Comparison of ENCODE assay signal across 8 cellular contexts in the genomic region with DNA sequence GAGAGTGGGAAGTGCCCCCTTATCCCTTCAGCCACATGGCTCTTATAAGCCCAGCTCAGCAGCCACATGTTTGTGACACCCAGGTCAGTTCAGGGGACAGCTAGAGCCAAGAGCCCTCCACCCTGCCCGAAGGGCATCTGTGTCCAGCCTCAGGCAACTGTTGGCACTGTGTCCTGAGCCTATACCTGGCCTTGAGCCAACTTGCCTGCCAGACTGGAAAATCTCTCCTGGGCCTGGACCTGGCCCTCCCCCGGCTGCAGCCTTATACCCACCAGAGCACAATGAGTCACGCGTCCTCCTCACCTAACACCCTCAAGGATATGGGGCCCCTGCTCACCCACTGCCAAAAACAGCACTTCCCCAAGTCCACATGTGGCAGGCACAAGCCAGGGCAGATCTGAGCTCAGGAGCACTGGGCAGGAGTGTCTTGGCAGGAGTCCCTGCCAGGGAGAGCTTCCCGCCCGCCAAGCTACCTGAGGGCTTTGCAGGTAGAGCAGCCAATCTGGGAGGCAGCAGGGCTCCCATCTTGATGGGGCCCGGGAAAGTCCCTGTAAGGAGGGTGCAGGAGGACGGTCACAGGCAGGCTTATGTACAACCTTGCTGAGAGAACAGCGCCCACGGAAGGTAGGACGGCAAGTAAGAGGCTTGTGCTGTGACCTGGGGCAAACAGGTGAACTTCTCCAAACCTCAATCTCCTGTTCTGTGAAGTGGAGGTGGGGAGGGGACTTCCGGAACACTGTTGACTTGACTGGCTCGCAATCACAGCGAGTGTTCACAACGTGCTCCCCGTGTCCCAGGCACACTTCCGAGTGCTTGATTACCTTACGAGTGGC. TPM values are rescaled to one million over a fixed set of nuclear protein-coding genes. Genes with fewer than 3 reads are reported as not detected.
DNase-seq lines count a peak whose midpoint lies in the region; ATAC-seq and TF ChIP-seq lines count a peak whose summit lies in the region.

No MANE protein-coding gene starts in this region.

- H3K4me1 Mint-ChIP-seq in activated T-cell treated with anti-CD3 and anti-CD28 coated beads, Interleukin-2, amount 50 U/mL, for 72 hours (ENCODE audit: low read depth): peaks cover 34% of the 10 kb centered on the region

- DNase-seq in Caki2 (ENCODE audit: low read depth) (peak; percentile 91), NCI-H446 treated with DMSO at 0.1 percent for 48 hours (lab: John Stamatoyannopoulos, UW) (peak; percentile 9), heart left ventricle (peak; percentile 65 to 92 (median 73)), NCI-H1930 (lab: John Stamatoyannopoulos, UW) (no peak)
- peak; percentile 33 to 59 for DNase-seq in activated T-cell treated with anti-CD3 and anti-CD28 coated beads, Interleukin-2, amount 50 U/mL, for 72 hours
- DNase-seq in stimulated activated CD4-positive, alpha-beta T cell treated with anti-CD3 and anti-CD28 coated beads, Interleukin-12 subunit alpha, Interleukin-12 subunit beta, amount 100 ng/mL, for 48 hours (ENCODE audit: low read depth in 2 of 3, low spot score in 1 of 3): peak in 2 of 3 donors; percentile 14 to 19

- no peak for TF ChIP-seq POLR2A in heart left ventricle (IDR thresholded peaks at IDR 0.05)

- no peak overlapping the region for H3K4me3 ChIP-seq in heart left ventricle

- no peaks in the 10 kb centered on the region for H3K36me3 ChIP-seq in heart left ventricle

- H3K36me3 Mint-ChIP-seq in activated T-cell treated with anti-CD3 and anti-CD28 coated beads, Interleukin-2, amount 50 U/mL, for 72 hours (ENCODE audit: insufficient read depth in 2 of 2): no peaks in the 10 kb centered on the region

- H3K27me3 Mint-ChIP-seq in activated T-cell treated with anti-CD3 and anti-CD28 coated beads, Interleukin-2, amount 50 U/mL, for 72 hours (ENCODE audit: low read depth): no peaks in the 10 kb centered on the region

- intact Hi-C loops in heart left ventricle (cut with DNase I): loop anchor here in 2 of 10 donors (5.0 kb wide), 1 partner anchor 60 kb away; no protein-coding TSS in a partner anchor

- H3K27ac ChIP-seq in heart left ventricle: peak overlapping the region; percentile 62 to 84 (median 78)

- no peak for TF ChIP-seq CTCF in heart left ventricle (IDR thresholded peaks at IDR 0.05)

- H3K27ac Mint-ChIP-seq in activated T-cell treated with anti-CD3 and anti-CD28 coated beads, Interleukin-2, amount 50 U/mL, for 72 hours: peak overlapping the region; percentile 2

- in situ Hi-C loops in Caki2 (cut with HindIII; ENCODE audit: low pct_unique_long_range_greater_than_20kb, low sequenced_read_pairs): no loop called here

- peaks cover 6 to 50% (median 31%) of the 10 kb centered on the region in 12 donors for H3K4me1 ChIP-seq in heart left ventricle

- no peaks in the 10 kb centered on the region for H3K27me3 ChIP-seq in heart left ventricle

- no peaks in the 10 kb centered on the region for H3K9me3 Mint-ChIP-seq in activated T-cell treated with anti-CD3 and anti-CD28 coated beads, Interleukin-2, amount 50 U/mL, for 72 hours

- no peaks in the 10 kb centered on the region for H3K9me3 ChIP-seq in heart left ventricle

- peak overlapping the region; percentile 59 to 69 for H3K4me3 Mint-ChIP-seq in activated T-cell treated with anti-CD3 and anti-CD28 coated beads, Interleukin-2, amount 50 U/mL, for 72 hours

- ATAC-seq in activated T-cell treated with anti-CD3 and anti-CD28 coated beads, Interleukin-2, amount 50 U/mL, for 72 hours (replicated peaks in 1 of 2): peak; percentile 84 to 91
- ATAC-seq in heart left ventricle (peak; percentile 78 to 93 (median 89)), HG03571 (IDR thresholded peaks at IDR 0.05; ENCODE audit: unreplicated experiment) (no peak), GM18907 (IDR thresholded peaks at IDR 0.05; ENCODE audit: unreplicated experiment) (no peak)

- 37 to 57% (median 43%) methylated on average over 16 to 18 of the region's 18 CpGs for WGBS in heart left ventricle, 4 donors

RNA-seq across cellular contexts. Expression of gene HSPG2, which starts 19.8 kb away (rescaled TPM):
- total RNA-seq in Caki2 (2014; rRNA removed; shearing (Covaris generic); ENCODE audit: low replicate concordance): 80.2 and 93.0 TPM in 2 replicates
- total RNA-seq in activated T-cell treated with anti-CD3 and anti-CD28 coated beads, Interleukin-2, amount 50 U/mL, for 72 hours: 10 to 100 TPM in 1 of 2 donors, 1 to 10 TPM in 1; 4.4 to 11.5 TPM
- 100 to 1,000 TPM; 202 to 608 (median 304) TPM for total RNA-seq in heart left ventricle
- 100 to 1,000 TPM; 164 to 315 TPM for polyA plus RNA-seq in heart left ventricle

RNA-seq across cellular contexts. Expression of gene CELA3B, which starts 19.9 kb away (rescaled TPM):
- total RNA-seq in Caki2 (2014; rRNA removed; shearing (Covaris generic); ENCODE audit: low replicate concordance): not detected in 2 replicates
- total RNA-seq in activated T-cell treated with anti-CD3 and anti-CD28 coated beads, Interleukin-2, amount 50 U/mL, for 72 hours: not detected
- total RNA-seq in heart left ventricle: 1 to 10 TPM in 5 of 9 donors, not detected in 4; 1.2 to 2.6 (median 1.8) TPM
- under 1 TPM in 1 of 2 donors, not detected in 1; 0.24 TPM for polyA plus RNA-seq in heart left ventricle

RNA-seq across cellular contexts. Expression of gene CELA3A, which starts 44.5 kb away (rescaled TPM):
- total RNA-seq in Caki2 (2014; rRNA removed; shearing (Covaris generic); ENCODE audit: low replicate concordance): not detected in 2 replicates
- total RNA-seq in activated T-cell treated with anti-CD3 and anti-CD28 coated beads, Interleukin-2, amount 50 U/mL, for 72 hours: not detected
- 1 to 10 TPM in 4 of 9 donors, not detected in 5; 2.9 to 4.8 (median 3.1) TPM for total RNA-seq in heart left ventricle
- under 1 TPM in 1 of 2 donors, not detected in 1; 0.68 TPM for polyA plus RNA-seq in heart left ventricle

Comparison
In these comparisons a context has a peak if more than half of its experiments do, and no peak if none do; other contexts are left out.
1. DNase-seq: peak in Caki2 (single experiment), NCI-H446 treated with DMSO at 0.1 percent for 48 hours (single experiment), activated T-cell treated with anti-CD3 and anti-CD28 coated beads, Interleukin-2, amount 50 U/mL, for 72 hours (2 of 2), heart left ventricle (5 of 5) and stimulated activated CD4-positive, alpha-beta T cell treated with anti-CD3 and anti-CD28 coated beads, Interleukin-12 subunit alpha, Interleukin-12 subunit beta, amount 100 ng/mL, for 48 hours (2 of 3); none in NCI-H1930 (0 of 2).
2. ATAC-seq: peak in activated T-cell treated with anti-CD3 and anti-CD28 coated beads, Interleukin-2, amount 50 U/mL, for 72 hours (2 of 2) and heart left ventricle (4 of 4); none in HG03571 (single experiment) and GM18907 (single experiment).